ENCODE assay signal across 28 cellular contexts in the genomic region with DNA sequence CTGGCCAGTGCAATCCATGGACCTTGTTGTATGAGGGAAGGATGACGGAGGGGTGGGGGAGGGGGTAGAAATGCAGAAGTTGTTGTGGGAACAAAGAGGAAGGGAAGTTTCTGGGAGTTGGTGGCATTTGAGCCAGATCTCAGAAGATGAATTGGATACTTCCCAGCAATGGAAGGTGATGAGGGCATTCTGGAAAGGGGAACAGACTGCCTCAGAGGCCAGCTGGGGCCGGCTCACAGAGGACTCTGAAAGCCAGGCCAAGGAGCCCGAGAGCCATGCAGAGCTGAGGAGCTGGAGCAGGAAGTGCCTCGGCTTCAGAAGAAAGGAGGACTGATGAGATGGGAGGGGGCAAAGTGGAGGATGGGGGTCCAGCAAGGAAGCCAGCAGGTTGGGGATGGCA. TPM values are rescaled to one million over a fixed set of nuclear protein-coding genes. Genes with fewer than 3 reads are reported as not detected.
"Had no signal": no experiment of that assay in that cellular context is flagged by ENCODE, and none has a peak within 500 bp of the region (broad histone marks: within the 10 kb centered on the region; RNA-seq: fewer than 3 reads in every experiment).

No MANE protein-coding gene starts in this region.

- H3K27ac ChIP-seq: breast epithelium, VCaP had no signal

- H3K4me1 ChIP-seq: breast epithelium had no signal

- H3K36me3 ChIP-seq: breast epithelium had no signal

- DNase-seq: activated CD4-positive, alpha-beta memory T cell treated with anti-CD3 and anti-CD28 coated beads, Interleukin-2, amount 10 ng/mL, durations not matched to agents 7 days and 5 days; activated CD4-positive, alpha-beta T cell treated with anti-CD3 and anti-CD28 coated beads, Interleukin-2, amount 10 ng/mL, durations not matched to agents 7 days and 5 days; activated CD4-positive, CD25-positive, alpha-beta regulatory T cell; activated gamma-delta T cell treated with Interleukin-2 at 50 U/mL for 16 hours; activated naive CD4-positive, alpha-beta T cell treated with anti-CD3 and anti-CD28 coated beads, Interleukin-2, amount 50 U/mL, for 16 hours; activated T-cell treated with anti-CD3 and anti-CD28 coated beads for 4 hours; activated T-cell treated with anti-CD3 and anti-CD28 coated beads, Interleukin-2, amount 50 U/mL, for 72 hours; aorta; caudate nucleus; KG1; NCI-H1048; NCI-H1417; NCI-H1694 treated with DMSO at 0.1 percent for 48 hours; NCI-H2029 treated with DMSO at 0.1 percent for 48 hours; NCI-H345; NCI-H510A; NCI-H526 treated with DMSO at 0.1 percent for 48 hours; NK-92 treated with Interleukin-12 subunit alpha and Interleukin-12 subunit beta, amount 100 ng/mL, for 24 hours; SIG-M5; T-helper 17 cell; T-helper 9 cell had no signal

- H3K9me3 ChIP-seq: breast epithelium had no signal

- H3K27ac Mint-ChIP-seq: activated CD4-positive, alpha-beta memory T cell treated with anti-CD3 and anti-CD28 coated beads, Interleukin-2, amount 10 ng/mL, durations not matched to agents 7 days and 5 days; activated T-cell treated with anti-CD3 and anti-CD28 coated beads, Interleukin-2, amount 50 U/mL, for 72 hours; activated T-helper 2 cell treated with anti-CD3 and anti-CD28 coated beads, Interferon-gamma antibody, Interleukin-2, Interleukin-4, amounts not matched to agents 10 μg/mL and 5 μg/mL and 100 μg/mL, durations not matched to agents 14 hours and 24 hours and 36 hours; T-helper 17 cell had no signal

- H3K4me3 Mint-ChIP-seq: activated CD4-positive, alpha-beta memory T cell treated with anti-CD3 and anti-CD28 coated beads, Interleukin-2, amount 10 ng/mL, durations not matched to agents 7 days and 5 days; activated CD4-positive, alpha-beta T cell treated with anti-CD3 and anti-CD28 coated beads, Interleukin-2, amount 10 ng/mL, durations not matched to agents 7 days and 5 days; activated T-cell treated with anti-CD3 and anti-CD28 coated beads, Interleukin-2, amount 50 U/mL, for 72 hours; T-helper 17 cell had no signal

- H3K4me3 ChIP-seq: breast epithelium had no signal

- H3K9me3 Mint-ChIP-seq: activated CD4-positive, alpha-beta memory T cell treated with anti-CD3 and anti-CD28 coated beads, Interleukin-2, amount 10 ng/mL, durations not matched to agents 7 days and 5 days; activated CD4-positive, alpha-beta T cell treated with anti-CD3 and anti-CD28 coated beads, Interleukin-2, amount 10 ng/mL, durations not matched to agents 7 days and 5 days; activated T-cell treated with anti-CD3 and anti-CD28 coated beads, Interleukin-2, amount 50 U/mL, for 72 hours; activated T-helper 2 cell treated with anti-CD3 and anti-CD28 coated beads, Interferon-gamma antibody, Interleukin-2, Interleukin-4, amounts not matched to agents 10 μg/mL and 5 μg/mL and 100 μg/mL, durations not matched to agents 14 hours and 24 hours and 36 hours had no signal

- ATAC-seq: activated T-cell treated with anti-CD3 and anti-CD28 coated beads, Interleukin-2, amount 50 U/mL, for 72 hours; T-helper 17 cell had no signal

- FAIRE-seq: RCC 7860 had no signal

RNA-seq across cellular contexts. Expression of gene TMEM74B, which starts 2.6 kb away (rescaled TPM):
- total RNA-seq: LHCN-M2 had no signal

RNA-seq across cellular contexts. Expression of gene C20orf202, which starts 21.1 kb away (rescaled TPM):
- total RNA-seq: activated CD4-positive, alpha-beta memory T cell treated with anti-CD3 and anti-CD28 coated beads, Interleukin-2, amount 10 ng/mL, durations not matched to agents 7 days and 5 days; activated CD4-positive, alpha-beta T cell treated with anti-CD3 and anti-CD28 coated beads, Interleukin-2, amount 10 ng/mL, durations not matched to agents 7 days and 5 days; activated CD8-positive, alpha-beta memory T cell treated with anti-CD3 and anti-CD28 coated beads for 36 hours; activated T-helper 2 cell treated with anti-CD3 and anti-CD28 coated beads, Interferon-gamma antibody, Interleukin-2, Interleukin-4, amounts not matched to agents 10 μg/mL and 5 μg/mL and 100 μg/mL, durations not matched to agents 14 hours and 24 hours and 36 hours; LHCN-M2; M059J had no signal

RNA-seq across cellular contexts. Expression of gene RAD21L1, which starts 43.7 kb away (rescaled TPM):
- total RNA-seq: activated CD4-positive, alpha-beta memory T cell treated with anti-CD3 and anti-CD28 coated beads, Interleukin-2, amount 10 ng/mL, durations not matched to agents 7 days and 5 days; activated CD8-positive, alpha-beta memory T cell treated with anti-CD3 and anti-CD28 coated beads for 36 hours; activated T-helper 2 cell treated with anti-CD3 and anti-CD28 coated beads, Interferon-gamma antibody, Interleukin-2, Interleukin-4, amounts not matched to agents 10 μg/mL and 5 μg/mL and 100 μg/mL, durations not matched to agents 14 hours and 24 hours and 36 hours; aorta; breast epithelium; T-helper 17 cell had no signal
- polyA plus RNA-seq: aorta had no signal
